ENCODE assay signal across 8 cellular contexts in the genomic region with DNA sequence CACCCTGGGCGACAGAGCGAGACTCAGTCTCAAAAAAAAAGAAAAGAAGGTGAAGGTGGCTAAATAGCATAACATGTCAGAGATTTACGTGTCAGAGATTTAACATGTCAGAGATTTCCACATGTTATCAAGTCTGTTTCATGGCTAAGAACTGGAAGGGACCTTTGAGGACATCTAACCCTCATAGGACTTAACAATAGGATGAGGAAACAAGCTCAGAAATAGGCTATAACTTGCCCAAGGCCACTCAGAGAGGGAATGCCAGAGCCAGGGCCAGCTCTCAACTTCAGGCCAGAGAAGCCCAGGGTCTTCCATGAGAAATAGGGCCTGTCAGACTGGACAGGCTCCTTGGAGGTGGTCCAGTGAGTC. TPM values are rescaled to one million over a fixed set of nuclear protein-coding genes. Genes with fewer than 3 reads are reported as not detected.
A peak's percentile ranks its signal among the peaks of the same experiment; 100 is the strongest.
DNase-seq lines count a peak whose midpoint lies in the region; ATAC-seq and TF ChIP-seq lines count a peak whose summit lies in the region.

No MANE protein-coding gene starts in this region.

- no peaks in the 10 kb centered on the region for H3K9me3 Mint-ChIP-seq in effector memory CD8-positive, alpha-beta T cell
- H3K9me3 Mint-ChIP-seq in nephron progenitor cell, result no peaks in the 10 kb centered on the region

- H3K27me3 Mint-ChIP-seq in effector memory CD8-positive, alpha-beta T cell, result peaks cover 0 to 5% of the 10 kb centered on the region in 2 donors
- H3K27me3 Mint-ChIP-seq in nephron progenitor cell (ENCODE audit: low read depth, poor library complexity), result peaks cover 33% of the 10 kb centered on the region

- peak overlapping the region; percentile 75 to 84 for H3K4me3 Mint-ChIP-seq in effector memory CD8-positive, alpha-beta T cell
- peak overlapping the region; percentile 73 for H3K4me3 Mint-ChIP-seq in nephron progenitor cell

- H3K27ac Mint-ChIP-seq in effector memory CD8-positive, alpha-beta T cell, result peak overlapping the region; percentile 75 to 92
- no peak overlapping the region for H3K27ac Mint-ChIP-seq in nephron progenitor cell

- peak; percentile 20 for ATAC-seq in GM18870 (IDR thresholded peaks at IDR 0.05; ENCODE audit: unreplicated experiment)
- peak; percentile 1 for ATAC-seq in effector memory CD8-positive, alpha-beta T cell (replicated peaks)
- no peak for ATAC-seq in GM18511 (IDR thresholded peaks at IDR 0.05; ENCODE audit: unreplicated experiment)

- TF ChIP-seq CTCF in nephron progenitor cell (IDR thresholded peaks at IDR 0.05), result no peak

- DNase-seq in LoVo (ENCODE audit: low spot score) (peak; percentile 17), nephron progenitor cell (no peak), G401 (ENCODE audit: low spot score) (no peak), A172 (ENCODE audit: low spot score) (no peak), CD1c-positive myeloid dendritic cell (ENCODE audit: extremely low spot score) (no peak)
- DNase-seq in effector memory CD8-positive, alpha-beta T cell, result no peak

- H3K36me3 Mint-ChIP-seq in effector memory CD8-positive, alpha-beta T cell (ENCODE audit: insufficient read depth), result no peaks in the 10 kb centered on the region
- H3K36me3 Mint-ChIP-seq in nephron progenitor cell (ENCODE audit: low read depth), result no peaks in the 10 kb centered on the region

- in situ Hi-C loops in G401 (cut with HindIII; ENCODE audit: low sequenced_read_pairs), result no loop called here

- H3K4me1 Mint-ChIP-seq in effector memory CD8-positive, alpha-beta T cell (ENCODE audit: low read depth in 2 of 2), result peaks cover 11 to 13% of the 10 kb centered on the region in 2 donors
- peaks cover 6% of the 10 kb centered on the region for H3K4me1 Mint-ChIP-seq in nephron progenitor cell

RNA-seq across cellular contexts. Expression of a gene that starts 26.8 kb away (rescaled TPM):
- 18.4 and 27.6 TPM in 2 replicates for total RNA-seq in G401 (2014; rRNA removed; shearing (Covaris generic))
- 20.5 and 20.8 TPM in 2 replicates for total RNA-seq in A172 (2014; rRNA removed; shearing (Covaris generic))

RNA-seq across cellular contexts. Expression of a gene that starts 51.7 kb away (rescaled TPM):
- total RNA-seq in G401 (2014; rRNA removed; shearing (Covaris generic)), result 136 and 189 TPM in 2 replicates
- 105 and 107 TPM in 2 replicates for total RNA-seq in A172 (2014; rRNA removed; shearing (Covaris generic))

RNA-seq across cellular contexts. Expression of a gene that starts 51.9 kb away (rescaled TPM):
- total RNA-seq in G401 (2014; rRNA removed; shearing (Covaris generic)), result 2.4 and 6.5 TPM in 2 replicates
- total RNA-seq in A172 (2014; rRNA removed; shearing (Covaris generic)), result 6.5 and 10.5 TPM in 2 replicates
